Comparison of ENCODE assay signal across 14 cellular contexts in the genomic region with DNA sequence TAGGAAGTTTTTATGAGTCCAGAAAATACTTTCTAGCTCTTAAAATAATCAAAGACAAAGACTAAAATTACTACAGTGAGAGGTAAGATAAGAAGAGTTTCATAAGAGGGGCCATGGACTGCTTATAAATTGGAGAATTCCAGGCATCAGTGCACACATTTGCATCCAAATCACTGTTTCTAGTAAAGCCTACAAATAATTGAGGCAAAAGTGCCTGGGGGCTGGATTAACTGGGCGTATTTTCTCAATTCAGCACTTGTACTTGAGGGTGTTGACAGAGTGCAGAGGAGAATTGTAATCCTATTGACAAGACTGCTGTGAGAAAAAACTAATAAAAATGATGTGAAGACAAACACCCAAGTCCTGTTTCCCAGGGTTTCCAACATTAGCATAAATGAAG.
DNase-seq lines count a peak whose midpoint lies in the region; ATAC-seq and TF ChIP-seq lines count a peak whose summit lies in the region.
"Had no signal": no experiment of that assay in that cellular context is flagged by ENCODE, and none has a peak within 500 bp of the region (broad histone marks: within the 10 kb centered on the region; RNA-seq: fewer than 3 reads in every experiment).

No MANE protein-coding gene starts in this region.

- no peaks in the 10 kb centered on the region for H4K20me1 ChIP-seq in GM23338 (replicated peaks; ENCODE audit: insufficient read depth)

- H3K27me3 Mint-ChIP-seq in GM23338 (ENCODE audit: insufficient read depth, low read depth, poor library complexity), result peaks cover 1% of the 10 kb centered on the region
- no peaks in the 10 kb centered on the region for H3K27me3 Mint-ChIP-seq in activated naive CD8-positive, alpha-beta T cell treated with anti-CD3 and anti-CD28 coated beads for 36 hours
- H3K27me3 Mint-ChIP-seq in activated T-helper 17 cell treated with anti-CD3 and anti-CD28 coated beads, Interleukin-2, amount 50 U/mL, for 72 hours, result no peaks in the 10 kb centered on the region
- H3K27me3 Mint-ChIP-seq: B cell, T-cell had no signal

- H3K9me2 ChIP-seq in GM23338 (ENCODE audit: insufficient read depth), result peaks cover 6% of the 10 kb centered on the region; the same call in 1 of the 2 replicates

- H3K4me1 Mint-ChIP-seq in GM23338, result no peaks in the 10 kb centered on the region
- no peaks in the 10 kb centered on the region for H3K4me1 Mint-ChIP-seq in activated naive CD8-positive, alpha-beta T cell treated with anti-CD3 and anti-CD28 coated beads for 36 hours
- H3K4me1 Mint-ChIP-seq in activated T-helper 17 cell treated with anti-CD3 and anti-CD28 coated beads, Interleukin-2, amount 50 U/mL, for 72 hours, result no peaks in the 10 kb centered on the region
- H3K4me1 Mint-ChIP-seq: B cell, H9, T-cell had no signal

- no peak overlapping the region for H3K27ac Mint-ChIP-seq in GM23338
- H3K27ac Mint-ChIP-seq in activated naive CD8-positive, alpha-beta T cell treated with anti-CD3 and anti-CD28 coated beads for 36 hours, result no peak overlapping the region
- no peak overlapping the region for H3K27ac Mint-ChIP-seq in activated T-helper 17 cell treated with anti-CD3 and anti-CD28 coated beads, Interleukin-2, amount 50 U/mL, for 72 hours
- H3K27ac Mint-ChIP-seq: B cell; CD8-positive, alpha-beta T cell; H9; T-cell had no signal

- no peak overlapping the region for H3K4me2 ChIP-seq in GM23338

- no peak for ATAC-seq in GM23338
- ATAC-seq in activated T-helper 17 cell treated with anti-CD3 and anti-CD28 coated beads, Interleukin-2, amount 50 U/mL, for 72 hours (replicated peaks), result no peak
- no peak for ATAC-seq in GM18867 (IDR thresholded peaks at IDR 0.05; ENCODE audit: unreplicated experiment)
- ATAC-seq: CD8-positive, alpha-beta T cell; T-cell had no signal

- TF ChIP-seq CTCF in GM23338 (conservative IDR thresholded peaks at IDR 0.05; ENCODE audit: low read depth in 2 of 2), result no peak

- no peaks in the 10 kb centered on the region for H3K27me3 ChIP-seq in GM23338 (ENCODE audit: insufficient read depth)

- H3K9me3 Mint-ChIP-seq in GM23338, result peaks cover 33% of the 10 kb centered on the region
- peaks cover 12% of the 10 kb centered on the region for H3K9me3 Mint-ChIP-seq in activated naive CD8-positive, alpha-beta T cell treated with anti-CD3 and anti-CD28 coated beads for 36 hours
- H3K9me3 Mint-ChIP-seq in activated T-helper 17 cell treated with anti-CD3 and anti-CD28 coated beads, Interleukin-2, amount 50 U/mL, for 72 hours, result peaks cover 9% of the 10 kb centered on the region

- no peaks in the 10 kb centered on the region for H3K79me2 ChIP-seq in GM23338 (replicated peaks; ENCODE audit: insufficient read depth)

- H3K36me3 ChIP-seq in GM23338 (ENCODE audit: insufficient read depth), result peaks cover 3% of the 10 kb centered on the region; the same call in 1 of the 2 replicates

- peaks cover 26% of the 10 kb centered on the region for H3K36me3 Mint-ChIP-seq in GM23338 (ENCODE audit: low read depth)
- no peaks in the 10 kb centered on the region for H3K36me3 Mint-ChIP-seq in activated naive CD8-positive, alpha-beta T cell treated with anti-CD3 and anti-CD28 coated beads for 36 hours
- no peaks in the 10 kb centered on the region for H3K36me3 Mint-ChIP-seq in activated T-helper 17 cell treated with anti-CD3 and anti-CD28 coated beads, Interleukin-2, amount 50 U/mL, for 72 hours (ENCODE audit: low read depth)
- H3K36me3 Mint-ChIP-seq: CD8-positive, alpha-beta T cell; T-cell had no signal

- 0 out of 2 replicates have a peak overlapping the region, but pooled peaks have one; percentile 10 for H2AFZ ChIP-seq in GM23338

- no peak overlapping the region for H3K27ac ChIP-seq in GM23338 (ENCODE audit: low read depth)

- H3F3A ChIP-seq in GM23338 (replicated peaks; ENCODE audit: low read depth), result no peaks in the 10 kb centered on the region

- H3K4me3 Mint-ChIP-seq in GM23338, result no peak overlapping the region
- no peak overlapping the region for H3K4me3 Mint-ChIP-seq in activated naive CD8-positive, alpha-beta T cell treated with anti-CD3 and anti-CD28 coated beads for 36 hours
- no peak overlapping the region for H3K4me3 Mint-ChIP-seq in activated T-helper 17 cell treated with anti-CD3 and anti-CD28 coated beads, Interleukin-2, amount 50 U/mL, for 72 hours
- H3K4me3 Mint-ChIP-seq: B cell; CD8-positive, alpha-beta T cell; H9; T-cell had no signal

- no peak overlapping the region for H3K4me3 ChIP-seq in GM23338

- DNase-seq in GM23338 (ENCODE audit: low spot score), result no peak
- DNase-seq in NCI-H1417 (lab: John Stamatoyannopoulos, UW), result peak in 2 of 3 experiments; percentile 81 to 95
- DNase-seq in NCI-H748 (lab: John Stamatoyannopoulos, UW; ENCODE audit: unreplicated experiment), result peak; percentile 94
- peak; percentile 45 for DNase-seq in left kidney (ENCODE audit: low read depth, low spot score)
- DNase-seq in activated naive CD8-positive, alpha-beta T cell treated with anti-CD3 and anti-CD28 coated beads for 36 hours, result no peak
- DNase-seq in retina, result no peak
- DNase-seq: CD8-positive, alpha-beta T cell; H9; NCI-H2171; NCI-H510A treated with DMSO at 0.1 percent for 48 hours; T-cell had no signal

- no peaks in the 10 kb centered on the region for H3K4me1 ChIP-seq in GM23338 (ENCODE audit: insufficient read depth)

TF ChIP-seq in GM23338, 12 proteins besides CTCF, POLR2A, EP300 and RAD21:
- TF ChIP-seq ZNF114 (CRISPR knock-in tag; IDR thresholded peaks at IDR 0.05) (no peak), POLR2AphosphoS5 (IDR thresholded peaks at IDR 0.05; ENCODE audit: low read depth) (no peak)
TF ChIP-seq in GM23338: peak in this region for 0.

Comparison
In these comparisons a context has a peak if more than half of its experiments do, and no peak if none do; other contexts are left out.
1. DNase-seq: peak in NCI-H1417 (2 of 3), NCI-H748 (single experiment) and left kidney (single experiment); none in GM23338 (single experiment), activated naive CD8-positive, alpha-beta T cell treated with anti-CD3 and anti-CD28 coated beads for 36 hours (single experiment) and retina (single experiment).